In the genomic region with DNA sequence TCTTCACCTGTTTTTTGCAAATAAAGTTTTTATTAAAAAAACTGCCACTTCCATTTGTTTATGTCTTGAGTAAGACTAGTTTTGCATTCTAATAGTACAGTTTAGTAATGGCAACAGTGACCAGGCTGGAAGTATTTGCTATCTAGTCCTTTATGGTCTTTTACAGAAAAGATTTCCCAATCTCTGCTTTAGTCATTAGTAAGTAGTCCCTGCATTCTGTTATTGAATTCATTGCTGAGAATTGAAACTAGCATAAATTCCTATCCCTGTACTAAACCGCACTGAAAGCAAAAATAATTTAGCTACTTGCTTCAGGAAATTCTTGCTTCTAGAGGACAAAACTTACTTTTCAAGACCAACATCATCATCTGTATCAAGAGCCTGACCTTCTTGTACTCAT, we compare ENCODE assay signal across 26 cellular contexts. TPM values are rescaled to one million over a fixed set of nuclear protein-coding genes. Genes with fewer than 3 reads are reported as not detected.
"Had no signal": no experiment of that assay in that cellular context is flagged by ENCODE, and none has a peak within 500 bp of the region (broad histone marks: within the 10 kb centered on the region; RNA-seq: fewer than 3 reads in every experiment).

No MANE protein-coding gene starts in this region.

- H3K9ac ChIP-seq: neural progenitor cell had no signal

- H3K27me3 ChIP-seq: neural progenitor cell, neutrophil, ovary, tibial nerve, uterus had no signal

- H3K4me3 ChIP-seq: left ventricle myocardium inferior, lung, neural progenitor cell, ovary, tibial nerve, uterus had no signal

- ATAC-seq: natural killer cell; right cardiac atrium; sciatic nerve; stimulated activated memory B cell treated with anti-CD40 and anti-IgM and Interleukin-4, amounts not matched to agents 10 μg/mL and 1 μg/mL and 100 μg/mL, for 72 hours; stimulated activated naive CD8-positive, alpha-beta T cell treated with anti-CD3 and anti-CD28 coated beads, Interleukin-15, amount 100 ng/mL, for 72 hours had no signal

- H3K9me3 ChIP-seq: left ventricle myocardium inferior, neutrophil, ovary, tibial nerve, uterus had no signal

- DNase-seq: islet precursor cell; left ventricle myocardium inferior; mesendoderm; naive B cell; natural killer cell; nephron progenitor cell; occipital lobe; ovary; retina; right cardiac atrium; small intestine; stimulated activated CD4-positive, alpha-beta T cell treated with anti-CD3 and anti-CD28 coated beads, Interleukin-1b, Interleukin-23, amount 100 ng/mL, for 48 hours; stimulated activated CD4-positive, alpha-beta T cell treated with anti-CD3 and anti-CD28 coated beads, Interleukin-2, amount 100 ng/mL, for 48 hours; stimulated activated CD4-positive, alpha-beta T cell treated with anti-CD3 and anti-CD28 coated beads, Interleukin-4, amount 100 ng/mL, for 4 hours; stimulated activated CD8-positive, alpha-beta memory T cell treated with anti-CD3 and anti-CD28 coated beads, Interleukin-4, amount 100 ng/mL, for 48 hours; stimulated activated naive CD4-positive, alpha-beta T cell treated with Interleukin-2 at 50 U/mL for 16 hours; stimulated activated naive CD8-positive, alpha-beta T cell treated with anti-CD3 and anti-CD28 coated beads, Interleukin-15, amount 100 ng/mL, for 72 hours; uterus had no signal

- H2AFZ ChIP-seq: neural progenitor cell had no signal

- H3K27ac ChIP-seq: left ventricle myocardium inferior, neural progenitor cell, neutrophil, ovary, tibial nerve, uterus had no signal

- H3K4me1 ChIP-seq: left ventricle myocardium inferior, uterus had no signal

- H3K36me3 ChIP-seq: left ventricle myocardium inferior, neural progenitor cell, neutrophil, ovary, tibial nerve, uterus had no signal

- H3K4me2 ChIP-seq: neural progenitor cell had no signal

RNA-seq across cellular contexts. Expression of a gene that starts 46.2 kb away (rescaled TPM):
- total RNA-seq: left ventricle myocardium inferior, lower leg skin, natural killer cell, pulmonary artery endothelial cell had no signal
